Comparison of ENCODE assay signal across 6 cellular contexts in the genomic region with DNA sequence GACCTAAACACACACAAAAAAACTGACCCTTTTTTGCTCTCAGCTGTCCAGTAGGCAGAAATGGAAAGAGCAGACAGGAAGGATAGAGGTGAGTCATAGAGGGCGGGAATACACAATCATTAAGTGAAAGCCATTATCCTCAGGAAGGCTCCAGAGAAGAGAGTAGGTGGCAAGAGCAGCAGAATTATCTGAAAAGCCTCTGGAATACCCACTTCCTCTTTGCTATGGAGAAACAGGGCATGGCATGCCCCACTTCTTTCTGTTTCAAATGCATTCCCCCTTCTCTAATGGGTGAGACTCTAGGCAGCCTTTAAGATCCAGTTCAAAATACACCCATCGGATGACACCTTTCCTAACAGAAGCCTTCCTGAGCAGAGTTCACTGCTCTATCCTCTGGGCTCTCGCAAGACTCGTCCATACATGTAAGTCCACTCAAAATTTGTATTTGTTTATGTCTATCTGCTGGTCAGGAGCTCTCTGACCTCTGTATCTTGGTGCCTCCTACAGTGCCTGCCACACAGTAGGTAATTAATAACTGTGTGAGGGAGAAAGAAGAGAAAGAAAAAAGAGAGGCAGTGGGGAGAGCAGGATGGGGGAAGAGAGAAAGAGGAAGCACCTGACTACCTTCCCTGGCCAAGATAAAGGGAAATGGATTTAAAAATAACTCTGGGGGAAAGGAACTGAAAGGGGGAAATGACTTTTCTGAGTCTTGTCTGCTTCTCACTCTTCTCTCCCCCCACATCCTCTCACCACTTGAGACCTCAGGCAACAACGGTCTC. TPM values are rescaled to one million over a fixed set of nuclear protein-coding genes. Genes with fewer than 3 reads are reported as not detected.
A peak's percentile ranks its signal among the peaks of the same experiment; 100 is the strongest.
DNase-seq lines count a peak whose midpoint lies in the region; ATAC-seq and TF ChIP-seq lines count a peak whose summit lies in the region.

No MANE protein-coding gene starts in this region.

- DNase-seq in CD8-positive, alpha-beta T cell, result no peak
- DNase-seq in MV-4-11 (lab: John Stamatoyannopoulos, UW), result peak; percentile 98
- peak; percentile 71 for DNase-seq in epithelial cell of esophagus (ENCODE audit: low read depth)
- DNase-seq in stromal cell of bone marrow (ENCODE audit: low read depth), result peak; percentile 48
- no peak for DNase-seq in erythroblast (lab: John Stamatoyannopoulos, UW)

- intact Hi-C loops in CD8-positive, alpha-beta T cell (cut with DNase I, micrococcal nuclease), result no loop called here

- CTCF ChIA-PET in CD8-positive, alpha-beta T cell (lab: Charles Lee), result interaction anchor here (1.8 kb wide), 1 partner anchor 12 kb away, joined by 9 read pairs; no protein-coding TSS in a partner anchor

- H3K9me3 ChIP-seq in CD8-positive, alpha-beta T cell (ENCODE audit: low read length), result no peaks in the 10 kb centered on the region

- H3K27me3 ChIP-seq in CD8-positive, alpha-beta T cell (ENCODE audit: insufficient read depth, low read length), result no peaks in the 10 kb centered on the region

- no peaks in the 10 kb centered on the region for H3K36me3 ChIP-seq in CD8-positive, alpha-beta T cell (ENCODE audit: insufficient read depth, low read length)

- peaks cover 34% of the 10 kb centered on the region for H3K4me1 ChIP-seq in CD8-positive, alpha-beta T cell (ENCODE audit: insufficient read depth, low read length)

- H3K4me1 Mint-ChIP-seq in CD8-positive, alpha-beta T cell (ENCODE audit: low read depth), result peaks cover 42% of the 10 kb centered on the region

- TF ChIP-seq POLR2A in erythroblast (IDR thresholded peaks at IDR 0.05; ENCODE audit: low read length), result no peak

- H3K36me3 Mint-ChIP-seq in CD8-positive, alpha-beta T cell, result no peaks in the 10 kb centered on the region

- H3K9me3 Mint-ChIP-seq in CD8-positive, alpha-beta T cell, result no peaks in the 10 kb centered on the region

- no peak for TF ChIP-seq CTCF in CD8-positive, alpha-beta T cell (IDR thresholded peaks at IDR 0.05)
- TF ChIP-seq CTCF in epithelial cell of esophagus (IDR thresholded peaks at IDR 0.05; ENCODE audit: insufficient read depth, low read depth, low read length, missing control alignments), result no peak

- ATAC-seq in CD8-positive, alpha-beta T cell, result peak; percentile 38
- peak; percentile 70 for ATAC-seq in GM21515 (IDR thresholded peaks at IDR 0.05; ENCODE audit: unreplicated experiment)

- no peaks in the 10 kb centered on the region for H3K27me3 Mint-ChIP-seq in CD8-positive, alpha-beta T cell (ENCODE audit: low read depth)

- no peak overlapping the region for H3K27ac ChIP-seq in CD8-positive, alpha-beta T cell (ENCODE audit: low read depth, low read length)

- POLR2A ChIA-PET in CD8-positive, alpha-beta T cell (lab: Charles Lee), result no interaction called here

- no peak overlapping the region for H3K4me3 ChIP-seq in CD8-positive, alpha-beta T cell (ENCODE audit: low read depth, low read length)
- H3K4me3 ChIP-seq in epithelial cell of esophagus (ENCODE audit: low read length), result no peak overlapping the region

- H3K27ac Mint-ChIP-seq in CD8-positive, alpha-beta T cell, result peak overlapping the region; percentile 89

- H3K4me3 Mint-ChIP-seq in CD8-positive, alpha-beta T cell, result peak overlapping the region; percentile 62

RNA-seq across cellular contexts. Expression of gene KLHL33, which starts 8.5 kb away (rescaled TPM):
- under 1 TPM; 0.11 to 0.19 TPM for total RNA-seq in CD8-positive, alpha-beta T cell

RNA-seq across cellular contexts. Expression of gene TEP1, which starts 14.1 kb away (rescaled TPM):
- total RNA-seq in CD8-positive, alpha-beta T cell, result 10 to 100 TPM; 16.9 to 20.2 TPM

RNA-seq across cellular contexts. Expression of gene OSGEP, which starts 27.2 kb away (rescaled TPM):
- total RNA-seq in CD8-positive, alpha-beta T cell, result 10 to 100 TPM; 40.7 to 47.4 TPM

RNA-seq across cellular contexts. Expression of gene APEX1, which starts 27.6 kb away (rescaled TPM):
- 100 to 1,000 TPM; 120 to 123 TPM for total RNA-seq in CD8-positive, alpha-beta T cell

RNA-seq across cellular contexts. Expression of gene PIP4P1, which starts 33.8 kb away (rescaled TPM):
- 100 to 1,000 TPM in 1 of 2 experiments, 10 to 100 TPM in 1; 87.7 to 105 TPM for total RNA-seq in CD8-positive, alpha-beta T cell

Comparison
In these comparisons a context has a peak if more than half of its experiments do, and no peak if none do; other contexts are left out.
1. DNase-seq: peak in MV-4-11 (single experiment), epithelial cell of esophagus (single experiment) and stromal cell of bone marrow (single experiment); none in CD8-positive, alpha-beta T cell (0 of 7) and erythroblast (0 of 2).